In the genomic region with DNA sequence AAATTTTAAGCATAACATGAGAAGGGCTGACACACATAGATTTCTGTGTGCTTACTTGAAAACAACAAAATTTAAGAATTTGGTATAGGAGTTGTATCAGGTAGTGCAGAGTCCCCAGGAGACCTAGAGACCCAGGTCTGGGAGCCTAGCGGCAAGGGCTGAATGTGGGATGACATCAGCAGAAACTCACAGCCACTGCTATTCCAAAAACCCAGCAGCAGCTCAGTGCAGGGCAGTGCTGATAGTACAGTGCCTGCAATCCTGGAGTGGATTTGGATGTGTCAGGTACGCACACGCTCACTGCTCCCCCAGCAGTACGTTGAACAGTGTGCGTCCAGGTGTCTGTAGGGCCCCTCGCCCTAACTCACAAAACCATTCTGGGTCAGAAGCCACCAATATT, we compare ENCODE assay signal across 30 cellular contexts.
DNase-seq lines count a peak whose midpoint lies in the region; ATAC-seq and TF ChIP-seq lines count a peak whose summit lies in the region.
"Had no signal": no experiment of that assay in that cellular context is flagged by ENCODE, and none has a peak within 500 bp of the region (broad histone marks: within the 10 kb centered on the region; RNA-seq: fewer than 3 reads in every experiment).

No MANE protein-coding gene starts in this region.

- RAD21 ChIA-PET in HCT116 (lab: Charles Lee; ENCODE audit: low non-redundant PET in 1 of 2, low total read pairs in 2 of 2, uncharacterized antibody in 2 of 2, unreplicated experiment in 2 of 2), result no interaction called here

- no peaks in the 10 kb centered on the region for H3K27me3 ChIP-seq in HCT116 (ENCODE audit: insufficient read depth, low read length)
- H3K27me3 ChIP-seq in iPS-15b (ENCODE audit: control insufficient read depth, insufficient read depth, low read length), result no peaks in the 10 kb centered on the region
- no peaks in the 10 kb centered on the region for H3K27me3 ChIP-seq in smooth muscle cell (ENCODE audit: low read depth)
- no peaks in the 10 kb centered on the region for H3K27me3 ChIP-seq in aorta (ENCODE audit: control insufficient read depth in 1 of 2, insufficient read depth in 2 of 2, low read length in 1 of 2)
- H3K27me3 ChIP-seq: esophagus squamous epithelium, right atrium auricular region, stomach, tibial artery had no signal

- POLR2A ChIA-PET in HCT116 (lab: Charles Lee), result no interaction called here
- POLR2A ChIA-PET in RWPE1 (lab: Yijun Ruan, JAX; ENCODE audit: low non-redundant PET), result no interaction called here

- ATAC-seq in HCT116 (no peak), HG02973 (IDR thresholded peaks at IDR 0.05; ENCODE audit: unreplicated experiment) (no peak), aorta (ENCODE audit: low FRiP score) (no peak)

- intact Hi-C loops in HCT116 (cut with micrococcal nuclease) (no loop called here), aorta (cut with DNase I) (no loop called here)

- H3K9ac ChIP-seq in HCT116 (ENCODE audit: low read length) (no peak overlapping the region), iPS-15b (ENCODE audit: low read depth, low read length) (peak overlapping the region; percentile 17), smooth muscle cell (ENCODE audit: low read depth) (no peak overlapping the region)

- DNase-seq in HCT116 (ENCODE audit: low read depth, low spot score) (no peak), RWPE1 (ENCODE audit: low spot score) (no peak), smooth muscle cell (lab: John Stamatoyannopoulos, UW; ENCODE audit: unreplicated experiment) (no peak), aorta (no peak), NCI-H748 (lab: John Stamatoyannopoulos, UW; ENCODE audit: unreplicated experiment) (no peak)
- DNase-seq: activated CD4-positive, alpha-beta T cell treated with anti-CD3 and anti-CD28 coated beads, Interleukin-2, amount 50 U/mL, for 1 hour; activated CD4-positive, CD25-positive, alpha-beta regulatory T cell; activated effector memory CD4-positive, alpha-beta T cell treated with anti-CD3 and anti-CD28 coated beads, Interleukin-2, amount 50 U/mL, for 16 hours; activated naive CD8-positive, alpha-beta T cell treated with anti-CD3 and anti-CD28 coated beads for 36 hours; activated T-cell treated with anti-CD3 and anti-CD28 coated beads, Interleukin-2, amount 50 U/mL, for 1 hour; anterior cingulate cortex; C1 segment of cervical spinal cord; central memory CD4-positive, alpha-beta T cell; COR-L47; endodermal cell; esophagus squamous epithelium; foreskin melanocyte; GDM1; hypothalamus; immature natural killer cell; NCI-H1092; NCI-H1694 treated with DMSO at 0.1 percent for 48 hours; NCI-H446 treated with DMSO at 0.1 percent for 48 hours; posterior cingulate gyrus; stomach had no signal

- no peaks in the 10 kb centered on the region for H4K20me1 ChIP-seq in HCT116 (ENCODE audit: insufficient read depth)
- H4K20me1 ChIP-seq in smooth muscle cell (ENCODE audit: low read depth), result peaks cover 20% of the 10 kb centered on the region

- H3K36me3 ChIP-seq in HCT116 (ENCODE audit: control insufficient read depth in 1 of 2, insufficient read depth in 2 of 2, low read length in 2 of 2) (no peaks in the 10 kb centered on the region), iPS-15b (ENCODE audit: control insufficient read depth, insufficient read depth, low read length) (no peaks in the 10 kb centered on the region), smooth muscle cell (ENCODE audit: low read depth) (no peaks in the 10 kb centered on the region), aorta (ENCODE audit: control insufficient read depth in 1 of 2, insufficient read depth in 2 of 2, low read length in 1 of 2) (no peaks in the 10 kb centered on the region)
- H3K36me3 ChIP-seq: right atrium auricular region, stomach, tibial artery had no signal

- H3K4me2 ChIP-seq in HCT116 (ENCODE audit: low read length), result peak overlapping the region; percentile 16
- peak overlapping the region; percentile 66 for H3K4me2 ChIP-seq in smooth muscle cell

- H3K4me1 ChIP-seq in HCT116 (ENCODE audit: control insufficient read depth in 1 of 2, insufficient read depth in 2 of 2, low read length in 2 of 2) (peaks cover 54 to 72% of the 10 kb centered on the region in 2 experiments), iPS-15b (ENCODE audit: control insufficient read depth, insufficient read depth, low read length) (peaks cover 18% of the 10 kb centered on the region), smooth muscle cell (ENCODE audit: low read depth) (peaks cover 34% of the 10 kb centered on the region), aorta (ENCODE audit: control insufficient read depth in 1 of 2, insufficient read depth in 2 of 2, low read length in 2 of 2) (peaks cover 0 to 2% of the 10 kb centered on the region in 2 donors)

- H2AFZ ChIP-seq in HCT116 (ENCODE audit: low read depth, low read length, poor library complexity, severe bottlenecking), result no peak overlapping the region
- H2AFZ ChIP-seq in smooth muscle cell (ENCODE audit: low read depth), result no peak overlapping the region

- TF ChIP-seq RAD21 in HCT116 (IDR thresholded peaks at IDR 0.05; ENCODE audit: low read depth), result no peak

- no peaks in the 10 kb centered on the region for H3K9me2 ChIP-seq in HCT116 (ENCODE audit: insufficient read depth)

- H3K79me2 ChIP-seq in HCT116 (ENCODE audit: insufficient read depth, low read length) (peaks cover 72% of the 10 kb centered on the region), smooth muscle cell (ENCODE audit: low read depth) (peaks cover 12% of the 10 kb centered on the region)

- BruUV-seq in HCT116 (replicated peaks; lab: Mats Ljungman, UMichigan), result no TSS peak

- no peak for TF ChIP-seq CTCF in HCT116 (IDR thresholded peaks at IDR 0.05 in 2 of 3, conservative IDR thresholded peaks at IDR 0.05 in 1 of 3; ENCODE audit: borderline replicate concordance in 1 of 3, insufficient read depth in 1 of 3, low read depth in 2 of 3, low read length in 2 of 3)
- no peak for TF ChIP-seq CTCF in RWPE1 (conservative IDR thresholded peaks at IDR 0.05; ENCODE audit: low read depth)
- TF ChIP-seq CTCF in smooth muscle cell (IDR thresholded peaks at IDR 0.05; ENCODE audit: borderline replicate concordance, insufficient read depth, poor library complexity, severe bottlenecking), result no peak

- H3K9me3 ChIP-seq in HCT116 (ENCODE audit: control insufficient read depth in 1 of 2, insufficient read depth in 1 of 2, low read depth in 1 of 2, low read length in 2 of 2) (no peaks in the 10 kb centered on the region), iPS-15b (ENCODE audit: control insufficient read depth, insufficient read depth, low read length) (no peaks in the 10 kb centered on the region), smooth muscle cell (replicated peaks; ENCODE audit: low read depth) (no peaks in the 10 kb centered on the region), aorta (ENCODE audit: control insufficient read depth, low read length) (no peaks in the 10 kb centered on the region)
- H3K9me3 ChIP-seq: esophagus squamous epithelium, right atrium auricular region, stomach, tibial artery had no signal

- H3F3A ChIP-seq in smooth muscle cell (ENCODE audit: low read depth), result peaks cover 19% of the 10 kb centered on the region

- 70% methylated on average over 6 of the region's 6 CpGs for WGBS in smooth muscle cell (ENCODE audit: low lambda C conversion rate)
- WGBS in aorta, 2 donors, result 77 to 85% methylated on average over 6 of the region's 6 CpGs

- H3K27ac ChIP-seq in HCT116 (ENCODE audit: low read depth, low read length), result no peak overlapping the region; the same call in 1 of the 2 replicates
- peak overlapping the region; percentile 69 for H3K27ac ChIP-seq in RWPE1
- H3K27ac ChIP-seq in smooth muscle cell (ENCODE audit: low read depth), result peak overlapping the region; percentile 79
- no peak overlapping the region for H3K27ac ChIP-seq in aorta (ENCODE audit: low read depth in 1 of 2, low read length in 2 of 2)
- H3K27ac ChIP-seq: right atrium auricular region, SK-N-MC, stomach, tibial artery had no signal

- TF ChIP-seq POLR2A in HCT116 (IDR thresholded peaks at IDR 0.05; ENCODE audit: borderline replicate concordance, extremely low read depth, insufficient read depth, insufficient read length), result no peak

- CTCF ChIA-PET in HCT116 (lab: Charles Lee), result no interaction called here
- CTCF ChIA-PET in RWPE1 (lab: Yijun Ruan, JAX), result interaction anchor here (0.6 kb wide), 1 partner anchor 59 kb away, joined by 3 read pairs; no protein-coding TSS in a partner anchor

- H3K4me3 ChIP-seq in HCT116 (replicated peaks in 1 of 2; ENCODE audit: low read depth in 1 of 2, low read length in 2 of 2) (no peak overlapping the region), iPS-15b (ENCODE audit: low read depth, low read length) (no peak overlapping the region), smooth muscle cell (no peak overlapping the region), aorta (ENCODE audit: low read length in 2 of 2) (no peak overlapping the region)
- H3K4me3 ChIP-seq: esophagus squamous epithelium, right atrium auricular region, SK-N-MC, stomach, tibial artery had no signal

TF ChIP-seq in HCT116, 20 proteins besides CTCF, POLR2A, EP300 and RAD21:
- TF ChIP-seq, protein P1, sequence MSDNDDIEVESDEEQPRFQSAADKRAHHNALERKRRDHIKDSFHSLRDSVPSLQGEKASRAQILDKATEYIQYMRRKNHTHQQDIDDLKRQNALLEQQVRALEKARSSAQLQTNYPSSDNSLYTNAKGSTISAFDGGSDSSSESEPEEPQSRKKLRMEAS (IDR thresholded peaks at IDR 0.05), result no peak
- no peak for TF ChIP-seq YY1 (IDR thresholded peaks at IDR 0.05; ENCODE audit: extremely low read depth, insufficient replicate concordance, low read depth, low read length)
- no peak for TF ChIP-seq EZH2phosphoT487 (IDR thresholded peaks at IDR 0.05; ENCODE audit: borderline replicate concordance)
- TF ChIP-seq CBX3 (IDR thresholded peaks at IDR 0.05; ENCODE audit: low read depth), result no peak
- no peak for TF ChIP-seq TCF7L2 (IDR thresholded peaks at IDR 0.05; ENCODE audit: borderline replicate concordance, extremely low read depth, insufficient read depth, insufficient read length)
- TF ChIP-seq EZH2 (IDR thresholded peaks at IDR 0.05), result no peak
- no peak for TF ChIP-seq SP1 (IDR thresholded peaks at IDR 0.05; ENCODE audit: low read depth)
- TF ChIP-seq ZNF274 (IDR thresholded peaks at IDR 0.05; ENCODE audit: low read depth, low read length), result no peak
- no peak for TF ChIP-seq CEBPB (IDR thresholded peaks at IDR 0.05; ENCODE audit: low read depth)
- no peak for TF ChIP-seq POLR2AphosphoS5 (IDR thresholded peaks at IDR 0.05; ENCODE audit: low read depth, low read length)
- no peak for TF ChIP-seq FOSL1 (IDR thresholded peaks at IDR 0.05; ENCODE audit: low read depth)
- TF ChIP-seq SIN3A (IDR thresholded peaks at IDR 0.05; ENCODE audit: low read depth), result no peak
TF ChIP-seq in HCT116: peak in this region for 0.

Comparison
In these comparisons a context has a peak if more than half of its experiments do, and no peak if none do; other contexts are left out.
1. H3K27ac ChIP-seq: peak in RWPE1 (single experiment) and smooth muscle cell (single experiment); none in HCT116 (single experiment) and aorta (0 of 2).